1 cellular context compared by ENCODE assay signal in genomic region chr4:26081795-26082498, GRCh38.
TF ChIP-seq lines count a peak whose summit lies in the region.

No MANE protein-coding gene starts in this region.

TF ChIP-seq in GM23338, 12 proteins besides CTCF, POLR2A, EP300 and RAD21 (continued from another document):
- TF ChIP-seq ZNF462 (CRISPR knock-in tag; IDR thresholded peaks at IDR 0.05) (no peak), NANOG (IDR thresholded peaks at IDR 0.05; ENCODE audit: borderline replicate concordance) (no peak), ZNF114 (CRISPR knock-in tag; IDR thresholded peaks at IDR 0.05) (no peak), JUNB (IDR thresholded peaks at IDR 0.05; ENCODE audit: unreplicated experiment) (no peak), ZNF331 (CRISPR knock-in tag; IDR thresholded peaks at IDR 0.05; ENCODE audit: low read depth) (no peak), POLR2AphosphoS5 (IDR thresholded peaks at IDR 0.05; ENCODE audit: low read depth) (no peak), EZH2phosphoT487 (IDR thresholded peaks at IDR 0.05; ENCODE audit: unreplicated experiment) (no peak), STAT1 (IDR thresholded peaks at IDR 0.05; ENCODE audit: unreplicated experiment) (no peak), REST (IDR thresholded peaks at IDR 0.05; ENCODE audit: unreplicated experiment) (no peak), CREB1 (CRISPR knock-in tag; IDR thresholded peaks at IDR 0.05; ENCODE audit: low read depth) (no peak)
